ENCODE assay signal across 18 cellular contexts in the genomic region with DNA sequence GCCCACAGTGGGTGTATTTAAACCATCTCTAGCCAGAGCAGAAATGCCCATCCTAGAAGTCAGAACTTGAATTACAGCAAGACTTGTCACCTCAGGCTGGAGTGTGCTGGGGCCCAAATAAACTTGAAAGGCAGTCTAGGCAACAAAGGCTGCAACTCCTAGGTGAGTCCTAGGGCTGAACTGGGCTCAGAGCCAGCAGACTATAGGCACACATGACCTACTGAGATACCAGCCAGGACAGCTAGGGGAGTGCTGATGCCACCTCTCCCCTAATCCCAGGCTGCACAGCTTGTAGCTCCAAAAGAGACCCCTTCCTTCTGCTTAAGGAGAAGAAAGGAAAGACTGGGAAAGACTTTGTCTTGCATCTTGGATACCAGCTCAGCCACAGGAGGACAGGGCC.
DNase-seq lines count a peak whose midpoint lies in the region; ATAC-seq and TF ChIP-seq lines count a peak whose summit lies in the region.
"Had no signal": no experiment of that assay in that cellular context is flagged by ENCODE, and none has a peak within 500 bp of the region (broad histone marks: within the 10 kb centered on the region; RNA-seq: fewer than 3 reads in every experiment).

No MANE protein-coding gene starts in this region.

- H3K36me3 Mint-ChIP-seq in MCF 10A (ENCODE audit: insufficient read depth, unreplicated experiment), result no peaks in the 10 kb centered on the region

- no peak overlapping the region for H3K4me3 ChIP-seq in breast epithelium
- H3K4me3 ChIP-seq in upper lobe of right lung, result no peak overlapping the region
- H3K4me3 ChIP-seq: BLaER1 treated with 17β-estradiol and CSF1 and Interleukin-3, amounts not matched to agents 10 nM and 100 nM; SJCRH30 had no signal

- no peaks in the 10 kb centered on the region for H3K4me1 ChIP-seq in breast epithelium
- no peaks in the 10 kb centered on the region for H3K4me1 ChIP-seq in upper lobe of right lung
- H3K4me1 ChIP-seq: BLaER1 treated with 17β-estradiol and CSF1 and Interleukin-3, amounts not matched to agents 10 nM and 100 nM; SJCRH30 had no signal

- H3K4me3 Mint-ChIP-seq in MCF 10A (ENCODE audit: unreplicated experiment), result no peak overlapping the region
- H3K4me3 Mint-ChIP-seq: CD8-positive, alpha-beta T cell had no signal

- no peak overlapping the region for H3K27ac Mint-ChIP-seq in MCF 10A (ENCODE audit: low read depth, unreplicated experiment)
- H3K27ac Mint-ChIP-seq: CD8-positive, alpha-beta T cell had no signal

- H3K9me3 Mint-ChIP-seq in MCF 10A (ENCODE audit: unreplicated experiment), result peaks cover 25% of the 10 kb centered on the region

- TF ChIP-seq CTCF in MCF 10A (IDR thresholded peaks at IDR 0.05; ENCODE audit: unreplicated experiment), result no peak
- no peak for TF ChIP-seq CTCF in breast epithelium (IDR thresholded peaks at IDR 0.05)
- TF ChIP-seq CTCF in upper lobe of right lung (IDR thresholded peaks at IDR 0.05), result no peak

- H3K27me3 ChIP-seq in breast epithelium, result no peaks in the 10 kb centered on the region
- H3K27me3 ChIP-seq in upper lobe of right lung, result no peaks in the 10 kb centered on the region
- H3K27me3 ChIP-seq: BLaER1 treated with 17β-estradiol and CSF1 and Interleukin-3, amounts not matched to agents 10 nM and 100 nM; SJCRH30 had no signal

- no peak overlapping the region for H3K27ac ChIP-seq in breast epithelium
- H3K27ac ChIP-seq in upper lobe of right lung, result no peak overlapping the region
- H3K27ac ChIP-seq: BLaER1 treated with 17β-estradiol and CSF1 and Interleukin-3, amounts not matched to agents 10 nM and 100 nM; SJCRH30 had no signal

- POLR2A ChIA-PET in MCF 10A (lab: Yijun Ruan, JAX), result interaction anchor here (1.0 kb wide), 1 partner anchor 12 kb away, joined by 4 read pairs; no protein-coding TSS in a partner anchor

- no peaks in the 10 kb centered on the region for H3K9me3 ChIP-seq in breast epithelium
- no peaks in the 10 kb centered on the region for H3K9me3 ChIP-seq in upper lobe of right lung
- H3K9me3 ChIP-seq: SJCRH30 had no signal

- no TSS peak for BruUV-seq in MCF 10A (replicated peaks; lab: Mats Ljungman, UMichigan)

- DNase-seq in MCF 10A (ENCODE audit: unreplicated experiment) (peak; percentile 32), breast epithelium (ENCODE audit: low spot score in 2 of 2) (no peak), NCI-H1105 (lab: John Stamatoyannopoulos, UW) (peak; percentile 2), erythroblast (lab: John Stamatoyannopoulos, UW) (peak; percentile 27 to 33), upper lobe of right lung (no peak), GM03348 (ENCODE audit: low spot score) (no peak), NAMALWA (ENCODE audit: low spot score) (no peak)
- DNase-seq in activated naive CD4-positive, alpha-beta T cell treated with anti-CD3 and anti-CD28 coated beads, Interleukin-2, amount 50 U/mL, for 16 hours, result no peak
- DNase-seq: Calu3; CD8-positive, alpha-beta T cell; DMS79 treated with DMSO at 0.1 percent for 48 hours; IMR-90; NCI-H1048; NCI-H2227 treated with DMSO at 0.1 percent for 48 hours; NCI-H526; SJCRH30 had no signal

- peak; percentile 21 for ATAC-seq in upper lobe of right lung
- ATAC-seq: CD8-positive, alpha-beta T cell; Panc1 had no signal

- intact Hi-C loops in MCF 10A (cut with micrococcal nuclease) (no loop called here), breast epithelium (cut with DNase I; ENCODE audit: low total_unique reads) (no loop called here), upper lobe of right lung (cut with DNase I) (no loop called here)

- H3K27me3 Mint-ChIP-seq in MCF 10A (ENCODE audit: insufficient read depth, unreplicated experiment), result no peaks in the 10 kb centered on the region

- CTCF ChIA-PET in MCF 10A (lab: Yijun Ruan, JAX), result interaction anchor here (1.1 kb wide), 1 partner anchor 10 kb away, joined by 5 read pairs; no protein-coding TSS in a partner anchor

- peaks cover 6% of the 10 kb centered on the region for H3K4me1 Mint-ChIP-seq in MCF 10A (ENCODE audit: insufficient read depth, unreplicated experiment)

- TF ChIP-seq POLR2A in breast epithelium (IDR thresholded peaks at IDR 0.05) (no peak), erythroblast (IDR thresholded peaks at IDR 0.05; ENCODE audit: low read length) (no peak)

- H3K36me3 ChIP-seq in breast epithelium (no peaks in the 10 kb centered on the region), upper lobe of right lung (no peaks in the 10 kb centered on the region)
- H3K36me3 ChIP-seq: SJCRH30 had no signal

Comparison
In these comparisons a context has a peak if more than half of its experiments do, and no peak if none do; other contexts are left out.
1. DNase-seq: peak in MCF 10A (single experiment), NCI-H1105 (single experiment) and erythroblast (2 of 2); none in breast epithelium (0 of 2), upper lobe of right lung (single experiment), GM03348 (single experiment), NAMALWA (single experiment) and activated naive CD4-positive, alpha-beta T cell treated with anti-CD3 and anti-CD28 coated beads, Interleukin-2, amount 50 U/mL, for 16 hours (single experiment).